ENCODE assay signal across 23 cellular contexts in the genomic region with DNA sequence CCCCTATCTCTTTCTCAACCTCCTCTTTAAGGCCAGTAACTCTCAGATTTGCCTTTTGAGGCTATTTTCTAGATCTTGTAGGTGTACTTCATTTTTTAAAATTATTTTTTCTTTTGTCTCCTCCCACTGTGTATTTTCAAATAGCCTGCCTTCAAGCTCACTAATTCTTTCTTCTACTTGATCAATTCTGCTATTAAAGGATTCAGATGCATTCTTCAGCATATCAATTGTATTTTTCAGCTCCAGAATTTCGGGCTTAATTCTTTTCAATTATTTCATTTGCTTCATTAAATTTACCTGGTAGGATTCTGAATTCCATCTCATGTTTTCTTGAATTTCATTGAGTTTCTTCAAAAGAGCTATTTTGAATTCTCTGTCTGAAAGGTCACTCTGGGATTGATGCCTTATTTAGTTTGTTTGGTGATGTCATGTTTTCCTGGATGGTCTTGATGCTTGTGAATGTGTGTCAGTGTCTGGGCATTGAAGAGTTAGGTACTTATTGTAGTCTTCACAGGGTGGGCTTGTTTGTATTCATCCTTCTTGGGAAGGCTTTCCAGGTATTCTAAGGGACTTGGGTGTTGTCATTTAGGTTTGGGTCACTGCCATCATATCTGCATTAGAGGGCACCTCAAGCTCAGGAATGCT.
"Had no signal": no experiment of that assay in that cellular context is flagged by ENCODE, and none has a peak within 500 bp of the region (broad histone marks: within the 10 kb centered on the region; RNA-seq: fewer than 3 reads in every experiment).

No MANE protein-coding gene starts in this region.

- H3K9ac ChIP-seq: KMS-11 had no signal

- H3K36me3 ChIP-seq: SJSA1 had no signal

- H3K27me3 ChIP-seq: SJSA1 had no signal

- H3K9me3 ChIP-seq: SJSA1 had no signal

- H3K4me2 ChIP-seq: KMS-11 had no signal

- H3K27ac ChIP-seq: KMS-11, SJSA1, SK-N-MC had no signal

- FAIRE-seq: RCC 7860 had no signal

- H3K4me3 ChIP-seq: SJSA1, SK-N-MC had no signal

- DNase-seq: IMR-90, Kasumi-1, MM.1S, NCI-H1092 treated with DMSO at 0.1 percent for 48 hours, NCI-H1436, NCI-H187, NCI-H2029, NCI-H2081 treated with DMSO at 0.1 percent for 48 hours, NCI-H2171, NCI-H226, NCI-H446, NCI-H510A, NCI-H524 treated with DMSO at 0.1 percent for 48 hours, NCI-H69, NCI-H774, Right ventricle myocardium superior, RPMI8226, SIG-M5, T-helper 1 cell had no signal
